Comparison of ENCODE assay signal across 20 cellular contexts in genomic region chr2:166329465-166329864, GRCh38. TPM values are rescaled to one million over a fixed set of nuclear protein-coding genes. Genes with fewer than 3 reads are reported as not detected.
DNase-seq lines count a peak whose midpoint lies in the region; ATAC-seq, FAIRE-seq and TF ChIP-seq lines count a peak whose summit lies in the region.
"Had no signal": no experiment of that assay in that cellular context is flagged by ENCODE, and none has a peak within 500 bp of the region (broad histone marks: within the 10 kb centered on the region; RNA-seq: fewer than 3 reads in every experiment).

No MANE protein-coding gene starts in this region.

- POLR2A ChIA-PET in K562 (lab: Yijun Ruan, JAX): interaction anchor here (0.7 to 1.1 kb wide), 3 partner anchors 15 to 46 kb away, joined by 3 to 4 read pairs (median 4); partner anchors contain the start of gene SCN9A

- no peak overlapping the region for H3K9ac ChIP-seq in K562 (ENCODE audit: insufficient read depth in 1 of 2, low read depth in 2 of 2, low read length in 2 of 2)
- H3K9ac ChIP-seq: GM23248 had no signal

- no peak overlapping the region for H2AFZ ChIP-seq in K562 (ENCODE audit: low read depth, low read length)
- H2AFZ ChIP-seq: GM23248 had no signal

- FAIRE-seq in K562 (lab: Jason Lieb, UNC): no peak
- FAIRE-seq: GM12892, GM19239, H1 had no signal

- TF ChIP-seq POLR2A in K562 (conservative IDR thresholded peaks at IDR 0.05) (no peak), right lobe of liver (IDR thresholded peaks at IDR 0.05) (no peak)

- intact Hi-C loops in K562 (cut with micrococcal nuclease): no loop called here
- intact Hi-C loops in right lobe of liver (cut with DNase I): no loop called here

- no peaks in the 10 kb centered on the region for H3K79me2 ChIP-seq in K562 (ENCODE audit: control insufficient read depth, insufficient read depth, low read length)

- H3K27me3 ChIP-seq in K562 (ENCODE audit: control insufficient read depth in 2 of 2, insufficient read depth in 2 of 2, low read length in 2 of 2): no peaks in the 10 kb centered on the region
- no peaks in the 10 kb centered on the region for H3K27me3 ChIP-seq in right lobe of liver

- H3K9me3 ChIP-seq in K562 (replicated peaks; ENCODE audit: control insufficient read depth, insufficient read depth, low read depth, low read length): no peaks in the 10 kb centered on the region
- H3K9me3 ChIP-seq in right lobe of liver: no peaks in the 10 kb centered on the region

- H4K20me1 ChIP-seq in K562 (replicated peaks; ENCODE audit: control insufficient read depth, insufficient read depth, low read length): no peaks in the 10 kb centered on the region

- H3K4me1 ChIP-seq in K562 (replicated peaks in 1 of 2; ENCODE audit: control insufficient read depth in 2 of 2, insufficient read depth in 2 of 2, low read length in 2 of 2) (no peaks in the 10 kb centered on the region; a peak in 1 of 5 replicates), right lobe of liver (peaks cover 0 to 8% (median 0%) of the 10 kb centered on the region in 4 donors)

- H3K27ac ChIP-seq in K562 (ENCODE audit: extremely low read depth, low read depth, low read length) (no peak overlapping the region), right lobe of liver (peak overlapping the region in 1 of 3 donors; percentile 22)
- H3K27ac ChIP-seq: GM23248 had no signal

- H3K4me3 ChIP-seq in K562 (no peak overlapping the region), right lobe of liver (no peak overlapping the region)
- H3K4me3 ChIP-seq: GM23248 had no signal

- CTCF ChIA-PET in K562 (lab: Yijun Ruan, JAX; ENCODE audit: low intra/inter-chr PET ratio): no interaction called here

- no peak for TF ChIP-seq RAD21 in K562 (CRISPR knock-in tag; conservative IDR thresholded peaks at IDR 0.05 in 1 of 2, IDR thresholded peaks at IDR 0.05 in 1 of 2)

- no peaks in the 10 kb centered on the region for H3K36me3 ChIP-seq in K562 (ENCODE audit: control insufficient read depth, insufficient read depth, low read length)
- H3K36me3 ChIP-seq in right lobe of liver: no peaks in the 10 kb centered on the region

- H3K4me2 ChIP-seq in K562 (ENCODE audit: insufficient read depth, low read length): no peak overlapping the region

- TF ChIP-seq CTCF in K562 (IDR thresholded peaks at IDR 0.05 in 2 of 3, conservative IDR thresholded peaks at IDR 0.05 in 1 of 3; ENCODE audit: insufficient read depth in 2 of 3, low read depth in 1 of 3, low read length in 3 of 3) (no peak), right lobe of liver (IDR thresholded peaks at IDR 0.05) (no peak)

- ATAC-seq in K562 (peak; percentile 55), left lobe of liver (peak; percentile 92), right lobe of liver (peak; percentile 93 to 98 (median 96)), HG02938 (IDR thresholded peaks at IDR 0.05; ENCODE audit: unreplicated experiment) (no peak)
- ATAC-seq: HCT116 had no signal

- BruUV-seq in K562 (replicated peaks; lab: Mats Ljungman, UMichigan): no TSS peak

- no peak for TF ChIP-seq EP300 in K562 (IDR thresholded peaks at IDR 0.05; ENCODE audit: low read length)

- H3K9me1 ChIP-seq in K562 (ENCODE audit: control insufficient read depth, insufficient read depth, low read length): no peaks in the 10 kb centered on the region

- in situ Hi-C loops in K562 (cut with MboI): no loop called here

- no peak for DNase-seq in K562 (ENCODE audit: extremely low read depth in 1 of 4, low spot score in 3 of 4)
- no peak for DNase-seq in left lobe of liver (ENCODE audit: low spot score)
- DNase-seq in right lobe of liver: no peak
- no peak for DNase-seq in activated naive CD4-positive, alpha-beta T cell treated with anti-CD3 and anti-CD28 coated beads, Interleukin-2, amount 50 U/mL, for 16 hours
- no peak for DNase-seq in HuH-7 (ENCODE audit: low spot score)
- DNase-seq: C1 segment of cervical spinal cord; Calu3; CD4-positive, alpha-beta memory T cell; COR-L47; DMS53; DMS79 treated with DMSO at 0.1 percent for 48 hours; GF-D8; GM23248; H9 had no signal

TF ChIP-seq in K562, 482 proteins besides CTCF, POLR2A, EP300 and RAD21:
- no peak for TF ChIP-seq ZZZ3 (IDR thresholded peaks at IDR 0.05)
- TF ChIP-seq POLR2H (tag; IDR thresholded peaks at IDR 0.05; ENCODE audit: low read depth): no peak
- no peak for TF ChIP-seq PPARD (CRISPR knock-in tag; IDR thresholded peaks at IDR 0.05)
- TF ChIP-seq SP2 (IDR thresholded peaks at IDR 0.05; ENCODE audit: extremely low read depth, low read depth, low read length, poor library complexity, severe bottlenecking): no peak
- TF ChIP-seq MYC (IDR thresholded peaks at IDR 0.05; ENCODE audit: low read depth, low read length): no peak
- no peak for TF ChIP-seq MYC (CRISPR knock-in tag; IDR thresholded peaks at IDR 0.05; ENCODE audit: borderline replicate concordance, low read depth)
- TF ChIP-seq ZNF79 (CRISPR knock-in tag; IDR thresholded peaks at IDR 0.05; ENCODE audit: low read depth): no peak
- TF ChIP-seq NR4A1 (CRISPR knock-in tag; IDR thresholded peaks at IDR 0.05): no peak
- no peak for TF ChIP-seq NR4A1 (tag; IDR thresholded peaks at IDR 0.05)
- TF ChIP-seq KLF10 (CRISPR knock-in tag; IDR thresholded peaks at IDR 0.05): no peak
- TF ChIP-seq MYBL2 (IDR thresholded peaks at IDR 0.05; ENCODE audit: low read depth): no peak
- no peak for TF ChIP-seq MYBL2 (CRISPR knock-in tag; IDR thresholded peaks at IDR 0.05; ENCODE audit: borderline replicate concordance)
- no peak for TF ChIP-seq FOXM1 (IDR thresholded peaks at IDR 0.05; ENCODE audit: low read depth)
- TF ChIP-seq FOXM1 (CRISPR knock-in tag; IDR thresholded peaks at IDR 0.05; ENCODE audit: low read depth): no peak
- no peak for TF ChIP-seq TCF15 (CRISPR knock-in tag; IDR thresholded peaks at IDR 0.05)
- no peak for TF ChIP-seq NFYB (IDR thresholded peaks at IDR 0.05; ENCODE audit: extremely low read depth, insufficient read length)
- no peak for TF ChIP-seq ZNF717 (CRISPR knock-in tag; IDR thresholded peaks at IDR 0.05)
- TF ChIP-seq SMAD4 (CRISPR knock-in tag; conservative IDR thresholded peaks at IDR 0.05): no peak
- TF ChIP-seq NCOA2 (IDR thresholded peaks at IDR 0.05; ENCODE audit: partially characterized antibody in 2 of 2): no peak
- no peak for TF ChIP-seq ZNF124 (CRISPR knock-in tag; IDR thresholded peaks at IDR 0.05)
- no peak for TF ChIP-seq ZBTB1 (CRISPR knock-in tag; IDR thresholded peaks at IDR 0.05; ENCODE audit: borderline replicate concordance, low read depth)
- no peak for TF ChIP-seq MCM5 (IDR thresholded peaks at IDR 0.05; ENCODE audit: low read depth)
- TF ChIP-seq NR3C1 (CRISPR knock-in tag; IDR thresholded peaks at IDR 0.05): no peak

RNA-seq across cellular contexts. Expression of gene SCN9A, which starts 46.3 kb away (rescaled TPM):
- 27.2 and 83.3 TPM in 2 replicates for total RNA-seq in K562 (2011; cell fraction: chromatin; rRNA removed; ENCODE audit: low replicate concordance)
- total RNA-seq in K562 (2011; cell fraction: nucleolus; rRNA removed): 14.2 and 21.1 TPM in 2 replicates
- 29.3 and 43.3 TPM in 2 replicates for total RNA-seq in K562 (2011; cell fraction: nucleoplasm; rRNA removed)
- total RNA-seq in K562 (2014; rRNA removed) (7.1 and 7.8 TPM in 2 replicates), K562 (2014; rRNA removed; fragmentation: Illumina TruSeq; extraction: Trizol) (10.8 and 11.4 TPM in 2 replicates), K562 (2015; rRNA removed; fragmentation: Illumina TruSeq; extraction: Trizol) (19.8 and 22.8 TPM in 2 replicates), K562 (2021) (8.5 and 10.4 TPM in 2 replicates), left lobe of liver (2.2 TPM), right lobe of liver (10 to 100 TPM in 1 of 6 experiments, 1 to 10 TPM in 5; 2.1 to 10.2 (median 5.1) TPM)
- polyA plus RNA-seq in K562 (2011; rRNA removed) (2.8 and 7.6 TPM in 2 replicates), K562 (2014; fragmentation: Illumina TruSeq; extraction: Trizol) (4.5 and 6.4 TPM in 2 replicates), K562 (2014; fragmentation: Nextera tagmentation; extraction: Ambion mirVana) (1 to 10 TPM; 1.4 to 1.5 TPM), K562 (2014; rRNA removed) (4.7 and 5.0 TPM in 2 replicates)
- polyA plus RNA-seq in K562 (2011; cell fraction: cytosol; rRNA removed): 1.3 and 2.4 TPM in 2 replicates
- 3.6 and 9.7 TPM in 2 replicates for polyA plus RNA-seq in K562 (2011; cell fraction: nucleus; rRNA removed)
- 9.7 and 19.0 TPM in 2 replicates for polyA plus RNA-seq in K562 (2012)
- polyA minus RNA-seq in K562 (2011; rRNA and poly(A)+ RNA removed): 15.1 and 27.6 TPM in 2 replicates
- 1.3 and 5.2 TPM in 2 replicates for polyA minus RNA-seq in K562 (2011; cell fraction: cytosol; rRNA and poly(A)+ RNA removed)
- polyA minus RNA-seq in K562 (2011; cell fraction: nucleus; rRNA and poly(A)+ RNA removed): 14.8 and 27.5 TPM in 2 replicates
- total RNA-seq: CD4-positive, alpha-beta memory T cell; G401 had no signal
- polyA plus RNA-seq: CD4-positive, alpha-beta memory T cell had no signal
